ENCODE assay signal across 1 cellular context in genomic region chr11:35066029-35066428, GRCh38.
TF ChIP-seq lines count a peak whose summit lies in the region.

No MANE protein-coding gene starts in this region.

TF ChIP-seq in IMR-90, 13 proteins besides CTCF, POLR2A, EP300 and RAD21 (continued from another document):
- TF ChIP-seq, protein P1, sequence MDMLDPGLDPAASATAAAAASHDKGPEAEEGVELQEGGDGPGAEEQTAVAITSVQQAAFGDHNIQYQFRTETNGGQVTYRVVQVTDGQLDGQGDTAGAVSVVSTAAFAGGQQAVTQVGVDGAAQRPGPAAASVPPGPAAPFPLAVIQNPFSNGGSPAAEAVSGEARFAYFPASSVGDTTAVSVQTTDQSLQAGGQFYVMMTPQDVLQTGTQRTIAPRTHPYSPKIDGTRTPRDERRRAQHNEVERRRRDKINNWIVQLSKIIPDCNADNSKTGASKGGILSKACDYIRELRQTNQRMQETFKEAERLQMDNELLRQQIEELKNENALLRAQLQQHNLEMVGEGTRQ (IDR thresholded peaks at IDR 0.05; ENCODE audit: low read depth, low read length): no peak
- TF ChIP-seq FOS (IDR thresholded peaks at IDR 0.05; ENCODE audit: low read depth, low read length): no peak
- no peak for TF ChIP-seq MAZ (IDR thresholded peaks at IDR 0.05; ENCODE audit: borderline replicate concordance, low read depth, low read length)
- TF ChIP-seq RCOR1 (IDR thresholded peaks at IDR 0.05; ENCODE audit: insufficient replicate concordance, low read length): no peak
- TF ChIP-seq CHD1 (IDR thresholded peaks at IDR 0.05; ENCODE audit: low read depth, low read length): no peak
- no peak for TF ChIP-seq MXI1 (IDR thresholded peaks at IDR 0.05; ENCODE audit: borderline replicate concordance, low read depth, low read length)
- no peak for TF ChIP-seq SMC3 (IDR thresholded peaks at IDR 0.05; ENCODE audit: low read depth, low read length)
- TF ChIP-seq CEBPB (IDR thresholded peaks at IDR 0.05; ENCODE audit: low read depth, low read length): no peak
- TF ChIP-seq NFE2L2 (IDR thresholded peaks at IDR 0.05; ENCODE audit: low read depth, low read length): no peak
- TF ChIP-seq BHLHE40 (IDR thresholded peaks at IDR 0.05; ENCODE audit: low read depth, low read length): no peak
